In genomic region chr7:56063882-56064625, GRCh38 we compare ENCODE assay signal across 8 cellular contexts. TPM values are rescaled to one million over a fixed set of nuclear protein-coding genes. Genes with fewer than 3 reads are reported as not detected.
DNase-seq lines count a peak whose midpoint lies in the region; ATAC-seq, FAIRE-seq and TF ChIP-seq lines count a peak whose summit lies in the region.

Gene SUMF2 (plus strand): TSS chr7:56064286. CDS start chr7:56064312, 26 bp downstream.

- WGBS in HepG2 (ENCODE audit: low lambda C conversion rate), result 4% methylated on average over 22 of the region's 49 CpGs

- peaks cover 73% of the 10 kb centered on the region for H3K36me3 Mint-ChIP-seq in dendritic cell treated with granulocyte-macrophage colony-stimulating factor and Interleukin-4, amounts not matched to agents 40 ng/mL and 50 ng/mL, for 4 days (ENCODE audit: low read depth)

- no peaks in the 10 kb centered on the region for H3K27me3 Mint-ChIP-seq in dendritic cell treated with granulocyte-macrophage colony-stimulating factor and Interleukin-4, amounts not matched to agents 40 ng/mL and 50 ng/mL, for 4 days

- H3K27ac Mint-ChIP-seq in dendritic cell treated with granulocyte-macrophage colony-stimulating factor and Interleukin-4, amounts not matched to agents 40 ng/mL and 50 ng/mL, for 4 days, result peak within 1 kb of the TSS; percentile 93

- H3K36me3 ChIP-seq in HepG2 (replicated peaks in 1 of 2; ENCODE audit: control insufficient read depth in 1 of 2, insufficient read depth in 2 of 2, low read length in 2 of 2), result peaks cover 3 to 29% of the 10 kb centered on the region in 2 experiments

- DNase-seq in NCI-H748 treated with DMSO at 0.1 percent for 48 hours (lab: John Stamatoyannopoulos, UW) (peak; percentile 72), HepG2 (ENCODE audit: low spot score) (peak; percentile 83)
- peak; percentile 81 to 83 for DNase-seq in activated CD4-positive, alpha-beta T cell treated with anti-CD3 and anti-CD28 coated beads, Interleukin-2, amount 50 U/mL, for 24 hours (ENCODE audit: low read depth in 1 of 2, low spot score in 1 of 2)
- peak; percentile 92 for DNase-seq in stimulated activated CD4-positive, alpha-beta T cell treated with anti-CD3 and anti-CD28 coated beads, Interleukin-4, amount 100 ng/mL, for 1 hour

- TF ChIP-seq CTCF in C4-2B (conservative IDR thresholded peaks at IDR 0.05) (peak; percentile 17), HepG2 (CRISPR knock-in tag; IDR thresholded peaks at IDR 0.05) (peak; percentile 63)

- peak within 1 kb of the TSS; percentile 59 to 91 (median 79); a peak in 5 of 6 replicates for H3K4me3 ChIP-seq in HepG2 (replicated peaks in 1 of 3; ENCODE audit: insufficient read depth in 1 of 3, low read depth in 2 of 3, low read length in 3 of 3)

- no peaks in the 10 kb centered on the region for H3K9me3 Mint-ChIP-seq in dendritic cell treated with granulocyte-macrophage colony-stimulating factor and Interleukin-4, amounts not matched to agents 40 ng/mL and 50 ng/mL, for 4 days

- peak within 1 kb of the TSS; percentile 90 for H3K4me3 Mint-ChIP-seq in dendritic cell treated with granulocyte-macrophage colony-stimulating factor and Interleukin-4, amounts not matched to agents 40 ng/mL and 50 ng/mL, for 4 days

- FAIRE-seq in HepG2 (lab: Jason Lieb, UNC), result peak; percentile 8

- peak; percentile 71 to 92 for TF ChIP-seq POLR2A in HepG2 (IDR thresholded peaks at IDR 0.05; ENCODE audit: insufficient read depth in 1 of 2, low read depth in 2 of 2, low read length in 2 of 2)

- peak within 1 kb of the TSS; percentile 89 for H3K9ac ChIP-seq in HepG2 (ENCODE audit: insufficient read depth, low read depth, low read length)

- CTCF ChIA-PET in HepG2 (lab: Yijun Ruan, JAX; ENCODE audit: low intra/inter-chr PET ratio, low total read pairs), result interaction anchor here (1.9 kb wide), 1 partner anchor 31 kb away, joined by 5 read pairs; no protein-coding TSS in a partner anchor

- peak; percentile 69 for TF ChIP-seq RAD21 in HepG2 (CRISPR knock-in tag; IDR thresholded peaks at IDR 0.05)

- BruUV-seq in HepG2 (replicated peaks; lab: Mats Ljungman, UMichigan), result no TSS peak

- no peak within 1 kb of the TSS for H2AFZ ChIP-seq in HepG2 (ENCODE audit: low read length)

- H4K20me1 ChIP-seq in HepG2 (ENCODE audit: insufficient read depth, low read length), result peaks cover 4% of the 10 kb centered on the region; the same call in 1 of the 2 replicates

- H3K79me2 ChIP-seq in HepG2 (ENCODE audit: insufficient read depth, low read length), result peaks cover 5% of the 10 kb centered on the region

- H3K4me2 ChIP-seq in HepG2 (ENCODE audit: low read depth, low read length), result peak within 1 kb of the TSS; percentile 86

- POLR2A ChIA-PET in HepG2 (lab: Yijun Ruan, JAX), result interaction anchor here (0.8 to 6.7 kb wide), 13 partner anchors 9 to 100 kb away, joined by 3 to 144 read pairs (median 9); partner anchors contain the start of genes CCT6A, CHCHD2, NIPSNAP2 and PSPH

- ATAC-seq in GM19328 (IDR thresholded peaks at IDR 0.05; ENCODE audit: unreplicated experiment) (peak; percentile 84), HG03469 (IDR thresholded peaks at IDR 0.05; ENCODE audit: unreplicated experiment) (peak; percentile 82), HepG2 (peak; percentile 97)

- TF ChIP-seq EP300 in HepG2 (IDR thresholded peaks at IDR 0.05; ENCODE audit: low read depth in 2 of 2, low read length in 2 of 2) (no peak), HepG2 (CRISPR knock-in tag; IDR thresholded peaks at IDR 0.05; ENCODE audit: borderline replicate concordance) (no peak)

- peaks cover 63% of the 10 kb centered on the region for H3K4me1 ChIP-seq in HepG2 (ENCODE audit: insufficient read depth, low read length)

- H3K27ac ChIP-seq in C4-2B, result peak within 1 kb of the TSS; percentile 100
- peak within 1 kb of the TSS; percentile 90 for H3K27ac ChIP-seq in HepG2 (ENCODE audit: extremely low read length, insufficient read depth, low read length)

- no peaks in the 10 kb centered on the region for H3K9me3 ChIP-seq in HepG2 (ENCODE audit: low read length)

- H3K4me1 Mint-ChIP-seq in dendritic cell treated with granulocyte-macrophage colony-stimulating factor and Interleukin-4, amounts not matched to agents 40 ng/mL and 50 ng/mL, for 4 days (ENCODE audit: low read depth), result peaks cover 23% of the 10 kb centered on the region

- in situ Hi-C loops in HepG2 (cut with HindIII; ENCODE audit: extremely low pct_ligation_motif_present, low pct_unique_long_range_greater_than_20kb), result no loop called here

- H3K27me3 ChIP-seq in HepG2 (ENCODE audit: control insufficient read depth in 1 of 2, insufficient read depth in 2 of 2, low read length in 2 of 2), result no peaks in the 10 kb centered on the region

- intact Hi-C loops in dendritic cell treated with granulocyte-macrophage colony-stimulating factor and Interleukin-4, amounts not matched to agents 40 ng/mL and 50 ng/mL, for 4 days (cut with micrococcal nuclease), result loop anchor here (1.0 to 2.0 kb wide), 2 partner anchors 13 to 43 kb away; partner anchors contain the start of genes CCT6A, CHCHD2 and PSPH
- intact Hi-C loops in HepG2 (cut with micrococcal nuclease; ENCODE audit: unreplicated experiment), result loop anchor here (2.0 kb wide), 1 partner anchor 35 kb away; no protein-coding TSS in a partner anchor

TF ChIP-seq in HepG2, 621 proteins besides CTCF, POLR2A, EP300 and RAD21 (continues in another document):
- TF ChIP-seq, protein P1, sequence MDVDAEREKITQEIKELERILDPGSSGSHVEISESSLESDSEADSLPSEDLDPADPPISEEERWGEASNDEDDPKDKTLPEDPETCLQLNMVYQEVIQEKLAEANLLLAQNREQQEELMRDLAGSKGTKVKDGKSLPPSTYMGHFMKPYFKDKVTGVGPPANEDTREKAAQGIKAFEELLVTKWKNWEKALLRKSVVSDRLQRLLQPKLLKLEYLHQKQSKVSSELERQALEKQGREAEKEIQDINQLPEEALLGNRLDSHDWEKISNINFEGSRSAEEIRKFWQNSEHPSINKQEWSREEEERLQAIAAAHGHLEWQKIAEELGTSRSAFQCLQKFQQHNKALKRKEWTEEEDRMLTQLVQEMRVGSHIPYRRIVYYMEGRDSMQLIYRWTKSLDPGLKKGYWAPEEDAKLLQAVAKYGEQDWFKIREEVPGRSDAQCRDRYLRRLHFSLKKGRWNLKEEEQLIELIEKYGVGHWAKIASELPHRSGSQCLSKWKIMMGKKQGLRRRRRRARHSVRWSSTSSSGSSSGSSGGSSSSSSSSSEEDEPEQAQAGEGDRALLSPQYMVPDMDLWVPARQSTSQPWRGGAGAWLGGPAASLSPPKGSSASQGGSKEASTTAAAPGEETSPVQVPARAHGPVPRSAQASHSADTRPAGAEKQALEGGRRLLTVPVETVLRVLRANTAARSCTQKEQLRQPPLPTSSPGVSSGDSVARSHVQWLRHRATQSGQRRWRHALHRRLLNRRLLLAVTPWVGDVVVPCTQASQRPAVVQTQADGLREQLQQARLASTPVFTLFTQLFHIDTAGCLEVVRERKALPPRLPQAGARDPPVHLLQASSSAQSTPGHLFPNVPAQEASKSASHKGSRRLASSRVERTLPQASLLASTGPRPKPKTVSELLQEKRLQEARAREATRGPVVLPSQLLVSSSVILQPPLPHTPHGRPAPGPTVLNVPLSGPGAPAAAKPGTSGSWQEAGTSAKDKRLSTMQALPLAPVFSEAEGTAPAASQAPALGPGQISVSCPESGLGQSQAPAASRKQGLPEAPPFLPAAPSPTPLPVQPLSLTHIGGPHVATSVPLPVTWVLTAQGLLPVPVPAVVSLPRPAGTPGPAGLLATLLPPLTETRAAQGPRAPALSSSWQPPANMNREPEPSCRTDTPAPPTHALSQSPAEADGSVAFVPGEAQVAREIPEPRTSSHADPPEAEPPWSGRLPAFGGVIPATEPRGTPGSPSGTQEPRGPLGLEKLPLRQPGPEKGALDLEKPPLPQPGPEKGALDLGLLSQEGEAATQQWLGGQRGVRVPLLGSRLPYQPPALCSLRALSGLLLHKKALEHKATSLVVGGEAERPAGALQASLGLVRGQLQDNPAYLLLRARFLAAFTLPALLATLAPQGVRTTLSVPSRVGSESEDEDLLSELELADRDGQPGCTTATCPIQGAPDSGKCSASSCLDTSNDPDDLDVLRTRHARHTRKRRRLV (CRISPR knock-in tag; IDR thresholded peaks at IDR 0.05), result no peak
- TF ChIP-seq HNRNPK (IDR thresholded peaks at IDR 0.05; ENCODE audit: low read depth, low read length, poor library complexity, severe bottlenecking), result peak; percentile 70
- TF ChIP-seq, protein P2, sequence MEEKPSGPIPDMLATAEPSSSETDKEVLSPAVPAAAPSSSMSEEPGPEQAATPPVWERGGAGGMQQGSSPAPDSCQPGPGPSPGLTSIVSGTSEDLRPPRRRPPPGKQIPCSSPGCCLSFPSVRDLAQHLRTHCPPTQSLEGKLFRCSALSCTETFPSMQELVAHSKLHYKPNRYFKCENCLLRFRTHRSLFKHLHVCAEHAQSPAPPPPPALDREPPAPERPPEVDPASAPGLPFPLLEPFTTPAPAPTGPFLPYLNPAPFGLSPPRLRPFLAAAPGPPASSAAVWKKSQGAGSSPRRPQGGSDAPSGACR (CRISPR knock-in tag; IDR thresholded peaks at IDR 0.05), result peak; percentile 91

RNA-seq across cellular contexts. Expression of gene SUMF2, which starts in this region (rescaled TPM):
- 22.4 and 54.4 TPM in 2 replicates for total RNA-seq in HepG2 (2016; rRNA removed; fragmentation: Illumina TruSeq; extraction: Trizol)
- 12.4 and 13.6 TPM in 2 replicates for total RNA-seq in HepG2 (2016; cell fraction: cytosol; rRNA removed; fragmentation: Illumina TruSeq; extraction: Trizol; ENCODE audit: low read depth)
- 20.6 and 54.0 TPM in 2 replicates for total RNA-seq in HepG2 (2016; cell fraction: insoluble cytoplasmic fraction; rRNA removed; fragmentation: Illumina TruSeq; extraction: Trizol)
- 25.2 and 28.6 TPM in 2 replicates for total RNA-seq in HepG2 (2016; cell fraction: membrane; rRNA removed; fragmentation: Illumina TruSeq; extraction: Trizol)
- 45.2 and 49.4 TPM in 2 replicates for total RNA-seq in HepG2 (2016; cell fraction: nucleus; rRNA removed; fragmentation: Illumina TruSeq; extraction: Trizol)
- 48.0 and 48.9 TPM in 2 replicates for polyA plus RNA-seq in HepG2 (2011; rRNA removed)
- 37.0 and 44.8 TPM in 2 replicates for polyA plus RNA-seq in HepG2 (2011; cell fraction: cytosol; rRNA removed)
- polyA plus RNA-seq in HepG2 (2011; cell fraction: nucleus; rRNA removed), result 132 and 139 TPM in 2 replicates
- 47.6 and 52.3 TPM in 2 replicates for polyA plus RNA-seq in HepG2 (2012)
- 10.5 and 10.7 TPM in 2 replicates for polyA plus RNA-seq in HepG2 (2016; cell fraction: cytosol; fragmentation: Illumina TruSeq; extraction: Trizol; ENCODE audit: low read depth)
- 15.4 and 19.0 TPM in 2 replicates for polyA plus RNA-seq in HepG2 (2016; cell fraction: insoluble cytoplasmic fraction; fragmentation: Illumina TruSeq; extraction: Trizol; ENCODE audit: low read depth)
- 16.9 and 18.1 TPM in 2 replicates for polyA plus RNA-seq in HepG2 (2016; cell fraction: membrane; fragmentation: Illumina TruSeq; extraction: Trizol; ENCODE audit: low read depth)
- 77.0 and 78.6 TPM in 2 replicates for polyA plus RNA-seq in HepG2 (2016; cell fraction: nucleus; fragmentation: Illumina TruSeq; extraction: Trizol; ENCODE audit: insufficient read depth, low read depth)
- polyA minus RNA-seq in HepG2 (2011; rRNA and poly(A)+ RNA removed; ENCODE audit: low replicate concordance), result 55.3 and 78.5 TPM in 2 replicates
- polyA minus RNA-seq in HepG2 (2011; cell fraction: cytosol; rRNA and poly(A)+ RNA removed), result 28.3 and 29.1 TPM in 2 replicates
- 40.4 and 52.2 TPM in 2 replicates for polyA minus RNA-seq in HepG2 (2011; cell fraction: nucleus; rRNA and poly(A)+ RNA removed)

Comparison
In these comparisons a context has a peak if more than half of its experiments do, and no peak if none do; other contexts are left out.
1. Peak in every context shown above with its lines: DNase-seq, ATAC-seq, H3K4me3 ChIP-seq and H3K27ac ChIP-seq.